In genomic region chr4:177201614-177202013, GRCh38 we compare ENCODE assay signal across 24 cellular contexts.
DNase-seq lines count a peak whose midpoint lies in the region; ATAC-seq, FAIRE-seq and TF ChIP-seq lines count a peak whose summit lies in the region.
"Had no signal": no experiment of that assay in that cellular context is flagged by ENCODE, and none has a peak within 500 bp of the region (broad histone marks: within the 10 kb centered on the region; RNA-seq: fewer than 3 reads in every experiment).

No MANE protein-coding gene starts in this region.

- no peak overlapping the region for H3K4me3 ChIP-seq in HepG2 (replicated peaks in 1 of 3; ENCODE audit: insufficient read depth in 1 of 3, low read depth in 2 of 3, low read length in 3 of 3)
- no peak overlapping the region for H3K4me3 ChIP-seq in right lobe of liver
- no peak overlapping the region for H3K4me3 ChIP-seq in retinal pigment epithelial cell (ENCODE audit: low read length)
- H3K4me3 ChIP-seq: BLaER1, GM12878 had no signal

- H3K27me3 ChIP-seq in HepG2 (ENCODE audit: control insufficient read depth in 1 of 2, insufficient read depth in 2 of 2, low read length in 2 of 2) (no peaks in the 10 kb centered on the region; a peak in 1 of 5 replicates), right lobe of liver (no peaks in the 10 kb centered on the region)
- H3K27me3 ChIP-seq: BE2C, BLaER1 had no signal

- BruUV-seq in HepG2 (replicated peaks; lab: Mats Ljungman, UMichigan), result no TSS peak

- in situ Hi-C loops in HepG2 (cut with HindIII; ENCODE audit: extremely low pct_ligation_motif_present, low pct_unique_long_range_greater_than_20kb), result no loop called here

- H2AFZ ChIP-seq in HepG2 (ENCODE audit: low read length), result no peak overlapping the region

- TF ChIP-seq POLR2A in HepG2 (IDR thresholded peaks at IDR 0.05; ENCODE audit: insufficient read depth in 1 of 2, low read depth in 2 of 2, low read length in 2 of 2), result no peak
- TF ChIP-seq POLR2A in right lobe of liver (IDR thresholded peaks at IDR 0.05), result no peak

- H3K9me3 ChIP-seq in HepG2 (ENCODE audit: low read length) (peaks cover 29% of the 10 kb centered on the region; the same call in 1 of the 2 replicates), right lobe of liver (no peaks in the 10 kb centered on the region)
- H3K9me3 ChIP-seq: BE2C, BLaER1 had no signal

- FAIRE-seq in HepG2 (lab: Jason Lieb, UNC), result no peak
- FAIRE-seq: GM12878, GM12892, GM18507 had no signal

- intact Hi-C loops in HepG2 (cut with micrococcal nuclease; ENCODE audit: unreplicated experiment), result no loop called here
- intact Hi-C loops in right lobe of liver (cut with DNase I), result no loop called here
- intact Hi-C loops in Right ventricle myocardium superior (cut with DNase I), result no loop called here

- WGBS in HepG2 (ENCODE audit: low lambda C conversion rate), result 3% methylated on average over 1 of the region's 1 CpG
- 28% methylated on average over 1 of the region's 1 CpG for WGBS in right lobe of liver (ENCODE audit: insufficient coverage, low coverage, low lambda C conversion rate, missing lambda C conversion rate)

- no peak overlapping the region for H3K9ac ChIP-seq in HepG2 (ENCODE audit: insufficient read depth, low read depth, low read length)
- H3K9ac ChIP-seq: BLaER1 had no signal

- no peaks in the 10 kb centered on the region for H3K36me3 ChIP-seq in HepG2 (replicated peaks in 1 of 2; ENCODE audit: control insufficient read depth in 1 of 2, insufficient read depth in 2 of 2, low read length in 2 of 2)
- no peaks in the 10 kb centered on the region for H3K36me3 ChIP-seq in right lobe of liver
- H3K36me3 ChIP-seq: BE2C, BLaER1 had no signal

- H4K20me1 ChIP-seq in HepG2 (ENCODE audit: insufficient read depth, low read length), result no peaks in the 10 kb centered on the region
- H4K20me1 ChIP-seq: BLaER1 had no signal

- POLR2A ChIA-PET in HepG2 (lab: Yijun Ruan, JAX), result no interaction called here

- CTCF ChIA-PET in HepG2 (lab: Yijun Ruan, JAX; ENCODE audit: low intra/inter-chr PET ratio, low total read pairs), result no interaction called here

- no peaks in the 10 kb centered on the region for H3K79me2 ChIP-seq in HepG2 (ENCODE audit: insufficient read depth, low read length)

- TF ChIP-seq EP300 in HepG2 (IDR thresholded peaks at IDR 0.05; ENCODE audit: low read depth in 2 of 2, low read length in 2 of 2) (no peak), HepG2 (CRISPR knock-in tag; IDR thresholded peaks at IDR 0.05; ENCODE audit: borderline replicate concordance) (no peak)

- no peak overlapping the region for H3K4me2 ChIP-seq in HepG2 (ENCODE audit: low read depth, low read length)
- H3K4me2 ChIP-seq: BLaER1 had no signal

- TF ChIP-seq RAD21 in HepG2 (CRISPR knock-in tag; IDR thresholded peaks at IDR 0.05), result no peak

- H3K27ac ChIP-seq in HepG2 (ENCODE audit: extremely low read length, insufficient read depth, low read length), result no peak overlapping the region
- H3K27ac ChIP-seq in right lobe of liver, result no peak overlapping the region
- H3K27ac ChIP-seq: 22Rv1, BLaER1 had no signal

- ATAC-seq in HepG2 (no peak), right lobe of liver (no peak), Right ventricle myocardium superior (ENCODE audit: poor library complexity) (no peak)
- ATAC-seq: GM12878 had no signal

- TF ChIP-seq CTCF in HepG2 (CRISPR knock-in tag; IDR thresholded peaks at IDR 0.05), result no peak
- no peak for TF ChIP-seq CTCF in right lobe of liver (IDR thresholded peaks at IDR 0.05)
- TF ChIP-seq CTCF in retinal pigment epithelial cell (conservative IDR thresholded peaks at IDR 0.05; ENCODE audit: low read depth, low read length), result no peak

- DNase-seq in HepG2 (ENCODE audit: low spot score) (no peak), right lobe of liver (no peak), retinal pigment epithelial cell (ENCODE audit: low read depth) (peak; percentile 26), SW480 (ENCODE audit: low spot score) (no peak), Right ventricle myocardium superior (no peak)
- DNase-seq: ACHN; BE2C; C1 segment of cervical spinal cord; CD4-positive, alpha-beta memory T cell; CD4-positive, CD25-positive, alpha-beta regulatory T cell; CD8-positive, alpha-beta memory T cell; COR-L47; DMS 273 treated with DMSO at 0.1 percent for 48 hours; DMS153; DMS53; DMS79; DND-41; EL; GDM1 had no signal

- H3K4me1 ChIP-seq in HepG2 (ENCODE audit: insufficient read depth, low read length), result no peaks in the 10 kb centered on the region
- H3K4me1 ChIP-seq in right lobe of liver, result no peaks in the 10 kb centered on the region
- H3K4me1 ChIP-seq: BE2C, BLaER1 had no signal

TF ChIP-seq in HepG2, 621 proteins besides CTCF, POLR2A, EP300 and RAD21:
- TF ChIP-seq TRIM24 (CRISPR knock-in tag; IDR thresholded peaks at IDR 0.05) (no peak), MAFK (conservative IDR thresholded peaks at IDR 0.05 in 1 of 2, IDR thresholded peaks at IDR 0.05 in 1 of 2; ENCODE audit: low read length in 2 of 2) (peak; percentile 37 to 68; a peak in 3 of 4 replicates)
